1 cellular context compared by ENCODE assay signal in genomic region chr6:27743787-27744186, GRCh38.
TF ChIP-seq lines count a peak whose summit lies in the region.

No MANE protein-coding gene starts in this region.

TF ChIP-seq in WTC11, 78 proteins besides CTCF, POLR2A, EP300 and RAD21 (continued from another document):
- TF ChIP-seq E2F1 (CRISPR knock-in tag; IDR thresholded peaks at IDR 0.05) (no peak), ZNF317 (CRISPR knock-in tag; IDR thresholded peaks at IDR 0.05; ENCODE audit: borderline replicate concordance, low read depth) (no peak)
